In genomic region chr6:24721461-24722215, GRCh38 we compare ENCODE assay signal across 1 cellular context.
TF ChIP-seq lines count a peak whose summit lies in the region.

No MANE protein-coding gene starts in this region.

TF ChIP-seq in HEK293, 187 proteins besides CTCF, POLR2A, EP300 and RAD21 (continued from another document and continues in another):
- no peak for TF ChIP-seq ZNF560 (tag by site-specific recombination; IDR thresholded peaks at IDR 0.05; ENCODE audit: borderline replicate concordance)
- TF ChIP-seq ZNF211 (tag by site-specific recombination; IDR thresholded peaks at IDR 0.05; ENCODE audit: low read depth): no peak
- TF ChIP-seq ZNF501 (tag by site-specific recombination; IDR thresholded peaks at IDR 0.05): no peak; the same call in 1 of the 2 replicates
- 0 out of 2 replicates have a peak, but pooled peaks have one; percentile 49 for TF ChIP-seq ZNF2 (tag by site-specific recombination; IDR thresholded peaks at IDR 0.05)
- TF ChIP-seq ZNF549 (tag by site-specific recombination; IDR thresholded peaks at IDR 0.05): no peak
- no peak for TF ChIP-seq YY2 (tag by site-specific recombination; IDR thresholded peaks at IDR 0.05)
- TF ChIP-seq, protein P1, sequence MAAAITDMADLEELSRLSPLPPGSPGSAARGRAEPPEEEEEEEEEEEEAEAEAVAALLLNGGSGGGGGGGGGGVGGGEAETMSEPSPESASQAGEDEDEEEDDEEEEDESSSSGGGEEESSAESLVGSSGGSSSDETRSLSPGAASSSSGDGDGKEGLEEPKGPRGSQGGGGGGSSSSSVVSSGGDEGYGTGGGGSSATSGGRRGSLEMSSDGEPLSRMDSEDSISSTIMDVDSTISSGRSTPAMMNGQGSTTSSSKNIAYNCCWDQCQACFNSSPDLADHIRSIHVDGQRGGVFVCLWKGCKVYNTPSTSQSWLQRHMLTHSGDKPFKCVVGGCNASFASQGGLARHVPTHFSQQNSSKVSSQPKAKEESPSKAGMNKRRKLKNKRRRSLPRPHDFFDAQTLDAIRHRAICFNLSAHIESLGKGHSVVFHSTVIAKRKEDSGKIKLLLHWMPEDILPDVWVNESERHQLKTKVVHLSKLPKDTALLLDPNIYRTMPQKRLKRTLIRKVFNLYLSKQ (tag by site-specific recombination; IDR thresholded peaks at IDR 0.05; ENCODE audit: borderline replicate concordance): no peak
- TF ChIP-seq SCRT1 (tag by site-specific recombination; IDR thresholded peaks at IDR 0.05; ENCODE audit: borderline replicate concordance): no peak
- no peak; the same call in 1 of the 2 replicates for TF ChIP-seq ZNF24 (tag by site-specific recombination; IDR thresholded peaks at IDR 0.05)
- TF ChIP-seq, protein P2, sequence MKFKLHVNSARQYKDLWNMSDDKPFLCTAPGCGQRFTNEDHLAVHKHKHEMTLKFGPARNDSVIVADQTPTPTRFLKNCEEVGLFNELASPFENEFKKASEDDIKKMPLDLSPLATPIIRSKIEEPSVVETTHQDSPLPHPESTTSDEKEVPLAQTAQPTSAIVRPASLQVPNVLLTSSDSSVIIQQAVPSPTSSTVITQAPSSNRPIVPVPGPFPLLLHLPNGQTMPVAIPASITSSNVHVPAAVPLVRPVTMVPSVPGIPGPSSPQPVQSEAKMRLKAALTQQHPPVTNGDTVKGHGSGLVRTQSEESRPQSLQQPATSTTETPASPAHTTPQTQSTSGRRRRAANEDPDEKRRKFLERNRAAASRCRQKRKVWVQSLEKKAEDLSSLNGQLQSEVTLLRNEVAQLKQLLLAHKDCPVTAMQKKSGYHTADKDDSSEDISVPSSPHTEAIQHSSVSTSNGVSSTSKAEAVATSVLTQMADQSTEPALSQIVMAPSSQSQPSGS (tag by site-specific recombination; IDR thresholded peaks at IDR 0.05; ENCODE audit: low read depth): no peak
- peak; percentile 23; the same call in 1 of the 2 replicates for TF ChIP-seq PRDM1 (tag by site-specific recombination; IDR thresholded peaks at IDR 0.05)
- TF ChIP-seq, protein P3, sequence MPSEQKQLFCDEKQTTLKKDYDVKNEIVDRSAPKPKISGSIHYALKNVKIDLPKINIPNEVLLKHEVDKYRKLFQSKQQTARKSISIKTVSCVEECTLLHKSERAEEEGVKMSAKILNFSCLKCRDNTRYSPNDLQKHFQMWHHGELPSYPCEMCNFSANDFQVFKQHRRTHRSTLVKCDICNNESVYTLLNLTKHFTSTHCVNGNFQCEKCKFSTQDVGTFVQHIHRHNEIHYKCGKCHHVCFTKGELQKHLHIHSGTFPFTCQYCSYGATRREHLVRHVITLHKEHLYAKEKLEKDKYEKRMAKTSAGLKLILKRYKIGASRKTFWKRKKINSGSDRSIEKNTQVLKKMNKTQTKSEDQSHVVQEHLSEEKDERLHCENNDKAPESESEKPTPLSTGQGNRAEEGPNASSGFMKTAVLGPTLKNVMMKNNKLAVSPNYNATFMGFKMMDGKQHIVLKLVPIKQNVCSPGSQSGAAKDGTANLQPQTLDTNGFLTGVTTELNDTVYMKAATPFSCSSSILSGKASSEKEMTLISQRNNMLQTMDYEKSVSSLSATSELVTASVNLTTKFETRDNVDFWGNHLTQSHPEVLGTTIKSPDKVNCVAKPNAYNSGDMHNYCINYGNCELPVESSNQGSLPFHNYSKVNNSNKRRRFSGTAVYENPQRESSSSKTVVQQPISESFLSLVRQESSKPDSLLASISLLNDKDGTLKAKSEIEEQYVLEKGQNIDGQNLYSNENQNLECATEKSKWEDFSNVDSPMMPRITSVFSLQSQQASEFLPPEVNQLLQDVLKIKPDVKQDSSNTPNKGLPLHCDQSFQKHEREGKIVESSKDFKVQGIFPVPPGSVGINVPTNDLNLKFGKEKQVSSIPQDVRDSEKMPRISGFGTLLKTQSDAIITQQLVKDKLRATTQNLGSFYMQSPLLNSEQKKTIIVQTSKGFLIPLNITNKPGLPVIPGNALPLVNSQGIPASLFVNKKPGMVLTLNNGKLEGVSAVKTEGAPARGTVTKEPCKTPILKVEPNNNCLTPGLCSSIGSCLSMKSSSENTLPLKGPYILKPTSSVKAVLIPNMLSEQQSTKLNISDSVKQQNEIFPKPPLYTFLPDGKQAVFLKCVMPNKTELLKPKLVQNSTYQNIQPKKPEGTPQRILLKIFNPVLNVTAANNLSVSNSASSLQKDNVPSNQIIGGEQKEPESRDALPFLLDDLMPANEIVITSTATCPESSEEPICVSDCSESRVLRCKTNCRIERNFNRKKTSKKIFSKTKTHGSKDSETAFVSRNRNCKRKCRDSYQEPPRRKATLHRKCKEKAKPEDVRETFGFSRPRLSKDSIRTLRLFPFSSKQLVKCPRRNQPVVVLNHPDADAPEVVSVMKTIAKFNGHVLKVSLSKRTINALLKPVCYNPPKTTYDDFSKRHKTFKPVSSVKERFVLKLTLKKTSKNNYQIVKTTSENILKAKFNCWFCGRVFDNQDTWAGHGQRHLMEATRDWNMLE (tag by site-specific recombination; conservative IDR thresholded peaks at IDR 0.05; ENCODE audit: low read depth): peak; percentile 23; the same call in 1 of the 2 replicates
- TF ChIP-seq ZNF223 (tag by site-specific recombination; IDR thresholded peaks at IDR 0.05): no peak
- TF ChIP-seq, protein P4, sequence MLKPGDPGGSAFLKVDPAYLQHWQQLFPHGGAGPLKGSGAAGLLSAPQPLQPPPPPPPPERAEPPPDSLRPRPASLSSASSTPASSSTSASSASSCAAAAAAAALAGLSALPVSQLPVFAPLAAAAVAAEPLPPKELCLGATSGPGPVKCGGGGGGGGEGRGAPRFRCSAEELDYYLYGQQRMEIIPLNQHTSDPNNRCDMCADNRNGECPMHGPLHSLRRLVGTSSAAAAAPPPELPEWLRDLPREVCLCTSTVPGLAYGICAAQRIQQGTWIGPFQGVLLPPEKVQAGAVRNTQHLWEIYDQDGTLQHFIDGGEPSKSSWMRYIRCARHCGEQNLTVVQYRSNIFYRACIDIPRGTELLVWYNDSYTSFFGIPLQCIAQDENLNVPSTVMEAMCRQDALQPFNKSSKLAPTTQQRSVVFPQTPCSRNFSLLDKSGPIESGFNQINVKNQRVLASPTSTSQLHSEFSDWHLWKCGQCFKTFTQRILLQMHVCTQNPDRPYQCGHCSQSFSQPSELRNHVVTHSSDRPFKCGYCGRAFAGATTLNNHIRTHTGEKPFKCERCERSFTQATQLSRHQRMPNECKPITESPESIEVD (tag by site-specific recombination; IDR thresholded peaks at IDR 0.05): no peak
- TF ChIP-seq ZNF157 (tag by site-specific recombination; IDR thresholded peaks at IDR 0.05): no peak
- no peak for TF ChIP-seq ZNF830 (tag by site-specific recombination; IDR thresholded peaks at IDR 0.05; ENCODE audit: low read depth)
- no peak for TF ChIP-seq GLI4 (tag by site-specific recombination; IDR thresholded peaks at IDR 0.05)
- TF ChIP-seq ZNF433 (tag by site-specific recombination; IDR thresholded peaks at IDR 0.05; ENCODE audit: low read depth): no peak
- TF ChIP-seq ZNF423 (tag by site-specific recombination; IDR thresholded peaks at IDR 0.05): no peak
- TF ChIP-seq ZNF174 (tag by site-specific recombination; IDR thresholded peaks at IDR 0.05): no peak
- no peak for TF ChIP-seq ZNF76 (tag by site-specific recombination; IDR thresholded peaks at IDR 0.05; ENCODE audit: borderline replicate concordance, low read depth)
- TF ChIP-seq ZNF473 (tag by site-specific recombination; IDR thresholded peaks at IDR 0.05): no peak
- TF ChIP-seq GFI1B (tag by site-specific recombination; IDR thresholded peaks at IDR 0.05): no peak
- TF ChIP-seq, protein P5, sequence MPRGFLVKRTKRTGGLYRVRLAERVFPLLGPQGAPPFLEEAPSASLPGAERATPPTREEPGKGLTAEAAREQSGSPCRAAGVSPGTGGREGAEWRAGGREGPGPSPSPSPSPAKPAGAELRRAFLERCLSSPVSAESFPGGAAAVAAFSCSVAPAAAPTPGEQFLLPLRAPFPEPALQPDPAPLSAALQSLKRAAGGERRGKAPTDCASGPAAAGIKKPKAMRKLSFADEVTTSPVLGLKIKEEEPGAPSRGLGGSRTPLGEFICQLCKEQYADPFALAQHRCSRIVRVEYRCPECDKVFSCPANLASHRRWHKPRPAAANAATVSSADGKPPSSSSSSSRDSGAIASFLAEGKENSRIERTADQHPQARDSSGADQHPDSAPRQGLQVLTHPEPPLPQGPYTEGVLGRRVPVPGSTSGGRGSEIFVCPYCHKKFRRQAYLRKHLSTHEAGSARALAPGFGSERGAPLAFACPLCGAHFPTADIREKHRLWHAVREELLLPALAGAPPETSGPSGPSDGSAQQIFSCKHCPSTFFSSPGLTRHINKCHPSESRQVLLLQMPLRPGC (tag by site-specific recombination; IDR thresholded peaks at IDR 0.05): no peak
- no peak for TF ChIP-seq ZNF626 (tag by site-specific recombination; IDR thresholded peaks at IDR 0.05)
- no peak for TF ChIP-seq KLF16 (tag by site-specific recombination; IDR thresholded peaks at IDR 0.05)
- no peak for TF ChIP-seq ZNF155 (tag by site-specific recombination; IDR thresholded peaks at IDR 0.05)
- no peak for TF ChIP-seq ZNF571 (tag by site-specific recombination; IDR thresholded peaks at IDR 0.05)
- no peak for TF ChIP-seq ZFHX2 (tag by site-specific recombination; conservative IDR thresholded peaks at IDR 0.05)
- TF ChIP-seq ZBTB48 (tag by site-specific recombination; IDR thresholded peaks at IDR 0.05): no peak
- TF ChIP-seq MEIS1 (CRISPR knock-in tag; IDR thresholded peaks at IDR 0.05; ENCODE audit: borderline replicate concordance): no peak
- peak; percentile 88 for TF ChIP-seq ZNF335 (tag by site-specific recombination; conservative IDR thresholded peaks at IDR 0.05)
- no peak for TF ChIP-seq ZNF280D (tag by site-specific recombination; IDR thresholded peaks at IDR 0.05)
- no peak for TF ChIP-seq HOXC10 (CRISPR knock-in tag; IDR thresholded peaks at IDR 0.05)
- TF ChIP-seq ZNF366 (tag by site-specific recombination; conservative IDR thresholded peaks at IDR 0.05): peak; percentile 55
- TF ChIP-seq ZNF792 (tag by site-specific recombination; IDR thresholded peaks at IDR 0.05): no peak
- TF ChIP-seq ZNF558 (tag by site-specific recombination; IDR thresholded peaks at IDR 0.05): no peak
- TF ChIP-seq, protein P6, sequence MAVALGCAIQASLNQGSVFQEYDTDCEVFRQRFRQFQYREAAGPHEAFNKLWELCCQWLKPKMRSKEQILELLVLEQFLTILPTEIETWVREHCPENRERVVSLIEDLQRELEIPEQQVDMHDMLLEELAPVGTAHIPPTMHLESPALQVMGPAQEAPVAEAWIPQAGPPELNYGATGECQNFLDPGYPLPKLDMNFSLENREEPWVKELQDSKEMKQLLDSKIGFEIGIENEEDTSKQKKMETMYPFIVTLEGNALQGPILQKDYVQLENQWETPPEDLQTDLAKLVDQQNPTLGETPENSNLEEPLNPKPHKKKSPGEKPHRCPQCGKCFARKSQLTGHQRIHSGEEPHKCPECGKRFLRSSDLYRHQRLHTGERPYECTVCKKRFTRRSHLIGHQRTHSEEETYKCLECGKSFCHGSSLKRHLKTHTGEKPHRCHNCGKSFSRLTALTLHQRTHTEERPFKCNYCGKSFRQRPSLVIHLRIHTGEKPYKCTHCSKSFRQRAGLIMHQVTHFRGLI (tag by site-specific recombination; IDR thresholded peaks at IDR 0.05): peak; percentile 12; the same call in 1 of the 2 replicates
- peak; percentile 71; the same call in 1 of the 2 replicates for TF ChIP-seq ZNF600 (tag by site-specific recombination; IDR thresholded peaks at IDR 0.05)
- TF ChIP-seq, protein P7, sequence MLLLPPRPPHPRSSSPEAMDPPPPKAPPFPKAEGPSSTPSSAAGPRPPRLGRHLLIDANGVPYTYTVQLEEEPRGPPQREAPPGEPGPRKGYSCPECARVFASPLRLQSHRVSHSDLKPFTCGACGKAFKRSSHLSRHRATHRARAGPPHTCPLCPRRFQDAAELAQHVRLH (tag by site-specific recombination; IDR thresholded peaks at IDR 0.05): no peak
- no peak for TF ChIP-seq ZNF214 (tag by site-specific recombination; IDR thresholded peaks at IDR 0.05; ENCODE audit: borderline replicate concordance)
- TF ChIP-seq, protein P8, sequence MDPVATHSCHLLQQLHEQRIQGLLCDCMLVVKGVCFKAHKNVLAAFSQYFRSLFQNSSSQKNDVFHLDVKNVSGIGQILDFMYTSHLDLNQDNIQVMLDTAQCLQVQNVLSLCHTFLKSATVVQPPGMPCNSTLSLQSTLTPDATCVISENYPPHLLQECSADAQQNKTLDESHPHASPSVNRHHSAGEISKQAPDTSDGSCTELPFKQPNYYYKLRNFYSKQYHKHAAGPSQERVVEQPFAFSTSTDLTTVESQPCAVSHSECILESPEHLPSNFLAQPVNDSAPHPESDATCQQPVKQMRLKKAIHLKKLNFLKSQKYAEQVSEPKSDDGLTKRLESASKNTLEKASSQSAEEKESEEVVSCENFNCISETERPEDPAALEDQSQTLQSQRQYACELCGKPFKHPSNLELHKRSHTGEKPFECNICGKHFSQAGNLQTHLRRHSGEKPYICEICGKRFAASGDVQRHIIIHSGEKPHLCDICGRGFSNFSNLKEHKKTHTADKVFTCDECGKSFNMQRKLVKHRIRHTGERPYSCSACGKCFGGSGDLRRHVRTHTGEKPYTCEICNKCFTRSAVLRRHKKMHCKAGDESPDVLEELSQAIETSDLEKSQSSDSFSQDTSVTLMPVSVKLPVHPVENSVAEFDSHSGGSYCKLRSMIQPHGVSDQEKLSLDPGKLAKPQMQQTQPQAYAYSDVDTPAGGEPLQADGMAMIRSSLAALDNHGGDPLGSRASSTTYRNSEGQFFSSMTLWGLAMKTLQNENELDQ (tag by site-specific recombination; IDR thresholded peaks at IDR 0.05; ENCODE audit: low read depth): no peak
- TF ChIP-seq HOXD13 (CRISPR knock-in tag; IDR thresholded peaks at IDR 0.05; ENCODE audit: borderline replicate concordance): no peak
